In the genomic region with DNA sequence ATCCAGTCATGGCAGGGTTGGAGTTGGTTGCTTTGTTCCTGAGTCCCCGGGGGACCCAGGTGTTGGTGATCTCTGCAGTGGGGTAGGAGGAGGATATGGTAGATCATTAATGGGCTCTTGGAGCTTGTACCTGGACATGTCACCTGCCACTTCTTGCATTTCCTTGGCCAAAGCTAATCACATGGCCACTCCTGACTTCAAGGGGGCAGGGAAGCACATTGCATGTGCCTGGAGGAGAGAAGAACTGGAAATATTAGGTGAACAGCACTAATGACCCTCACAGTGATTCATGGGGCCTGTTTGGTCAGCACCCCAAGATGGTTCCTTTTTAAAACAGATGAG, we compare ENCODE assay signal across 22 cellular contexts.
DNase-seq lines count a peak whose midpoint lies in the region; ATAC-seq and TF ChIP-seq lines count a peak whose summit lies in the region.
"Had no signal": no experiment of that assay in that cellular context is flagged by ENCODE, and none has a peak within 500 bp of the region (broad histone marks: within the 10 kb centered on the region; RNA-seq: fewer than 3 reads in every experiment).

No MANE protein-coding gene starts in this region.

- no peak for TF ChIP-seq CTCF in RWPE2 (IDR thresholded peaks at IDR 0.05; ENCODE audit: poor library complexity, severe bottlenecking)
- TF ChIP-seq CTCF in prostate gland (IDR thresholded peaks at IDR 0.05), result no peak

- ATAC-seq in RWPE2 (ENCODE audit: low read depth), result no peak
- ATAC-seq in HG03378 (IDR thresholded peaks at IDR 0.05; ENCODE audit: unreplicated experiment), result no peak
- no peak for ATAC-seq in GM18519 (IDR thresholded peaks at IDR 0.05; ENCODE audit: low FRiP score, unreplicated experiment)
- ATAC-seq: activated T-cell treated with anti-CD3 and anti-CD28 coated beads, Interleukin-2, amount 50 U/mL, for 4 hours; naive thymus-derived CD8-positive, alpha-beta T cell had no signal

- H3K4me3 ChIP-seq in ACC112 (ENCODE audit: low read depth, low read length) (no peak overlapping the region), RWPE2 (ENCODE audit: severe bottlenecking) (no peak overlapping the region), prostate gland (no peak overlapping the region)
- H3K4me3 ChIP-seq: coronary artery, MG63, transverse colon had no signal

- no peaks in the 10 kb centered on the region for H3K79me2 ChIP-seq in ACC112 (ENCODE audit: control insufficient read depth, insufficient read depth, low read length, unreplicated experiment)

- DNase-seq in RWPE2 (ENCODE audit: low spot score), result no peak
- peak; percentile 59 for DNase-seq in kidney tubule cell (ENCODE audit: low spot score)
- no peak for DNase-seq in prostate gland (ENCODE audit: low spot score)
- no peak for DNase-seq in T-helper 9 cell
- DNase-seq in stimulated activated CD4-positive, alpha-beta T cell treated with anti-CD3 and anti-CD28 coated beads, Interleukin-2, amount 100 ng/mL, for 48 hours, result no peak
- DNase-seq: activated CD4-positive, alpha-beta memory T cell treated with anti-CD3 and anti-CD28 coated beads for 36 hours; activated naive CD4-positive, alpha-beta T cell treated with anti-CD3 and anti-CD28 coated beads, Interleukin-2, amount 50 U/mL, for 16 hours; activated T-cell treated with anti-CD3 and anti-CD28 coated beads, Interleukin-2, amount 50 U/mL, for 4 hours; CD4-positive, alpha-beta memory T cell; DND-41; naive thymus-derived CD8-positive, alpha-beta T cell; NCI-H2227 treated with DMSO at 0.1 percent for 48 hours; NK-92 treated with Interleukin-12 subunit alpha and Interleukin-12 subunit beta, amount 100 ng/mL, for 24 hours; RPMI8226; stimulated activated CD4-positive, alpha-beta T cell treated with anti-CD3 and anti-CD28 coated beads, Interleukin-12 subunit alpha, Interleukin-12 subunit beta, amount 100 ng/mL, for 4 hours; T-cell; transverse colon had no signal

- H3K27ac ChIP-seq in ACC112 (ENCODE audit: low read depth, low read length), result peak overlapping the region; percentile 15; the same call in 1 of the 2 replicates
- H3K27ac ChIP-seq in RWPE2 (ENCODE audit: poor library complexity, severe bottlenecking), result peak overlapping the region; percentile 83
- H3K27ac ChIP-seq in prostate gland, result peak overlapping the region; percentile 97

- H3K27me3 ChIP-seq in ACC112 (ENCODE audit: insufficient read depth, low read length), result no peaks in the 10 kb centered on the region
- no peaks in the 10 kb centered on the region for H3K27me3 ChIP-seq in RWPE2 (ENCODE audit: insufficient read depth, poor library complexity, severe bottlenecking)
- H3K27me3 ChIP-seq in prostate gland (replicated peaks; ENCODE audit: insufficient read depth), result no peaks in the 10 kb centered on the region
- H3K27me3 ChIP-seq: MG63, transverse colon had no signal

- intact Hi-C loops in prostate gland (cut with DNase I), result no loop called here

- no peaks in the 10 kb centered on the region for H3K36me3 ChIP-seq in ACC112 (ENCODE audit: insufficient read depth, low read length)
- H3K36me3 ChIP-seq in RWPE2 (ENCODE audit: low read depth), result no peaks in the 10 kb centered on the region
- no peaks in the 10 kb centered on the region for H3K36me3 ChIP-seq in prostate gland
- H3K36me3 ChIP-seq: MG63, transverse colon had no signal

- TF ChIP-seq POLR2A in prostate gland (IDR thresholded peaks at IDR 0.05), result no peak

- WGBS in prostate gland, result 70% methylated on average over 1 of the region's 1 CpG

- peaks cover 34% of the 10 kb centered on the region for H3K4me1 ChIP-seq in ACC112 (ENCODE audit: control insufficient read depth, insufficient read depth, low read length, unreplicated experiment)
- H3K4me1 ChIP-seq in RWPE2 (ENCODE audit: insufficient read depth, poor library complexity, severe bottlenecking), result peaks cover 29% of the 10 kb centered on the region
- H3K4me1 ChIP-seq in prostate gland (replicated peaks), result peaks cover 37% of the 10 kb centered on the region

- peak overlapping the region; percentile 36 for H2AFZ ChIP-seq in ACC112 (ENCODE audit: low read length, unreplicated experiment)

- H3K9me3 ChIP-seq in RWPE2 (ENCODE audit: severe bottlenecking), result no peaks in the 10 kb centered on the region
- H3K9me3 ChIP-seq in prostate gland, result no peaks in the 10 kb centered on the region
- H3K9me3 ChIP-seq: MG63, transverse colon had no signal

Comparison
In these comparisons a context has a peak if more than half of its experiments do, and no peak if none do; other contexts are left out.
1. H3K27ac ChIP-seq: peak in every context shown above with its lines; median percentile 97 in prostate gland; 83 in RWPE2; 15 in ACC112.